ENCODE assay signal across 8 cellular contexts in genomic region chr2:151410485-151410833, GRCh38. TPM values are rescaled to one million over a fixed set of nuclear protein-coding genes. Genes with fewer than 3 reads are reported as not detected.
DNase-seq lines count a peak whose midpoint lies in the region; ATAC-seq and TF ChIP-seq lines count a peak whose summit lies in the region.

No MANE protein-coding gene starts in this region.

- H3K4me3 ChIP-seq in BLaER1 (peak overlapping the region; percentile 100), Peyer's patch (peak overlapping the region; percentile 72 to 90 (median 80)), right cardiac atrium (ENCODE audit: low read length) (peak overlapping the region; percentile 87), skeletal muscle tissue (ENCODE audit: low read length in 3 of 3) (peak overlapping the region; percentile 92 to 96 (median 96))

- no peak for TF ChIP-seq CTCF in Peyer's patch (IDR thresholded peaks at IDR 0.05)

- H3K36me3 ChIP-seq in BLaER1 (peaks cover 39% of the 10 kb centered on the region), Peyer's patch (peaks cover 0 to 22% (median 0%) of the 10 kb centered on the region in 3 donors), skeletal muscle tissue (ENCODE audit: control insufficient read depth in 3 of 3, insufficient read depth in 3 of 3, low read length in 3 of 3) (peaks cover 7 to 30% (median 18%) of the 10 kb centered on the region in 3 donors)

- peaks cover 51% of the 10 kb centered on the region for H4K20me1 ChIP-seq in BLaER1

- DNase-seq in Peyer's patch (peak in 2 of 3 donors; percentile 47 to 69), right cardiac atrium (no peak), UCSD-AML1 (lab: John Stamatoyannopoulos, UW; ENCODE audit: unreplicated experiment) (no peak)

- peak overlapping the region; percentile 99 for H3K9ac ChIP-seq in BLaER1
- peak overlapping the region; percentile 92 to 99 (median 94) for H3K9ac ChIP-seq in skeletal muscle tissue (ENCODE audit: low read depth in 1 of 3, low read length in 3 of 3)

- H3K4me1 ChIP-seq in BLaER1 (peaks cover 10% of the 10 kb centered on the region), Peyer's patch (peaks cover 0 to 9% (median 6%) of the 10 kb centered on the region in 4 donors), right cardiac atrium (ENCODE audit: control insufficient read depth, insufficient read depth, low read length) (no peaks in the 10 kb centered on the region), skeletal muscle tissue (ENCODE audit: control insufficient read depth in 3 of 3, insufficient read depth in 3 of 3, low read length in 3 of 3) (peaks cover 0 to 11% (median 7%) of the 10 kb centered on the region in 3 donors)

- peak overlapping the region; percentile 93 for H3K27ac Mint-ChIP-seq in activated naive CD4-positive, alpha-beta T cell treated with anti-CD3 and anti-CD28 coated beads, Interleukin-2, amount 50 U/mL, for 24 hours

- peak overlapping the region; percentile 94 for H3K4me3 Mint-ChIP-seq in activated naive CD4-positive, alpha-beta T cell treated with anti-CD3 and anti-CD28 coated beads, Interleukin-2, amount 50 U/mL, for 24 hours

- ATAC-seq in HG03378 (IDR thresholded peaks at IDR 0.05; ENCODE audit: unreplicated experiment) = peak; percentile 39
- ATAC-seq in right cardiac atrium = peak in 1 of 2 donors; percentile 13

- H3K4me1 Mint-ChIP-seq in activated naive CD4-positive, alpha-beta T cell treated with anti-CD3 and anti-CD28 coated beads, Interleukin-2, amount 50 U/mL, for 24 hours = peaks cover 34% of the 10 kb centered on the region

- WGBS in right cardiac atrium = under 1% methylated on average over 21 of the region's 21 CpGs

- H3K27me3 Mint-ChIP-seq in activated naive CD4-positive, alpha-beta T cell treated with anti-CD3 and anti-CD28 coated beads, Interleukin-2, amount 50 U/mL, for 24 hours = peaks cover 2% of the 10 kb centered on the region

- peak overlapping the region; percentile 90 for H3K4me2 ChIP-seq in BLaER1

- H3K27me3 ChIP-seq in BLaER1 (no peaks in the 10 kb centered on the region), Peyer's patch (no peaks in the 10 kb centered on the region), right cardiac atrium (ENCODE audit: control insufficient read depth, insufficient read depth) (no peaks in the 10 kb centered on the region), skeletal muscle tissue (ENCODE audit: control insufficient read depth in 3 of 3, insufficient read depth in 3 of 3, low read length in 3 of 3) (no peaks in the 10 kb centered on the region)

- H3K9me3 ChIP-seq in BLaER1 = no peaks in the 10 kb centered on the region
- no peaks in the 10 kb centered on the region for H3K9me3 ChIP-seq in Peyer's patch
- no peaks in the 10 kb centered on the region for H3K9me3 ChIP-seq in right cardiac atrium (ENCODE audit: control insufficient read depth, low read length)
- H3K9me3 ChIP-seq in skeletal muscle tissue (ENCODE audit: control insufficient read depth in 3 of 3, low read length in 3 of 3) = no peaks in the 10 kb centered on the region

- peaks cover 8% of the 10 kb centered on the region for H3K36me3 Mint-ChIP-seq in activated naive CD4-positive, alpha-beta T cell treated with anti-CD3 and anti-CD28 coated beads, Interleukin-2, amount 50 U/mL, for 24 hours

- H3K9me3 Mint-ChIP-seq in activated naive CD4-positive, alpha-beta T cell treated with anti-CD3 and anti-CD28 coated beads, Interleukin-2, amount 50 U/mL, for 24 hours = no peaks in the 10 kb centered on the region

- intact Hi-C loops in right cardiac atrium (cut with DNase I) = loop anchor here in 1 of 4 donors (10.0 kb wide), 1 partner anchor 146 kb away; the partner anchor contains the start of gene RBM43

- H3K27ac ChIP-seq in BLaER1 = peak overlapping the region; percentile 94
- peak overlapping the region; percentile 84 to 96 (median 86) for H3K27ac ChIP-seq in Peyer's patch
- H3K27ac ChIP-seq in right cardiac atrium (ENCODE audit: low read length) = peak overlapping the region; percentile 36
- peak overlapping the region; percentile 92 for H3K27ac ChIP-seq in skeletal muscle tissue (ENCODE audit: low read depth, low read length)

- TF ChIP-seq POLR2A in GM19099 (IDR thresholded peaks at IDR 0.05; ENCODE audit: extremely low read depth, insufficient read length, low read depth) = peak; percentile 8
- no peak for TF ChIP-seq POLR2A in Peyer's patch (IDR thresholded peaks at IDR 0.05)

RNA-seq across cellular contexts. Expression of gene RIF1, which starts 0.8 kb away (rescaled TPM):
- total RNA-seq in Peyer's patch (10 to 100 TPM; 20.0 to 51.2 (median 25.4) TPM), right cardiac atrium (10 to 100 TPM; 15.6 to 18.9 (median 18.2) TPM), skeletal muscle tissue (30.3 TPM)
- 2.8 TPM for polyA plus RNA-seq in right cardiac atrium

RNA-seq across cellular contexts. Expression of gene TNFAIP6, which starts 53.1 kb away (rescaled TPM):
- total RNA-seq in Peyer's patch = 1 to 10 TPM in 1 of 4 donors, not detected in 3; 1.1 TPM
- total RNA-seq in right cardiac atrium = 1 to 10 TPM in 3 of 4 donors, under 1 TPM in 1; 0.57 to 4.0 (median 2.3) TPM
- 3.1 TPM for polyA plus RNA-seq in right cardiac atrium
- total RNA-seq in skeletal muscle tissue = 13.0 TPM

Comparison
In these comparisons a context has a peak if more than half of its experiments do, and no peak if none do; other contexts are left out.
1. H3K27ac ChIP-seq: peak in every context shown above with its lines; median percentile 94 in BLaER1; 92 in skeletal muscle tissue; 86 in Peyer's patch; 36 in right cardiac atrium.
2. DNase-seq: peak in Peyer's patch (2 of 3); none in right cardiac atrium (0 of 3) and UCSD-AML1 (single experiment).
3. Peak in every context shown above with its lines, with median percentiles within 50 percentile points of each other: H3K4me3 ChIP-seq.